Comparison of ENCODE assay signal across 12 cellular contexts in genomic region chr11:121059605-121060004, GRCh38. TPM values are rescaled to one million over a fixed set of nuclear protein-coding genes. Genes with fewer than 3 reads are reported as not detected.
DNase-seq lines count a peak whose midpoint lies in the region; ATAC-seq, FAIRE-seq and TF ChIP-seq lines count a peak whose summit lies in the region.
"Had no signal": no experiment of that assay in that cellular context is flagged by ENCODE, and none has a peak within 500 bp of the region (broad histone marks: within the 10 kb centered on the region; RNA-seq: fewer than 3 reads in every experiment).

No MANE protein-coding gene starts in this region.

- no peak overlapping the region for H3K4me3 ChIP-seq in choroid plexus epithelial cell (ENCODE audit: low read depth, low read length)
- no peak overlapping the region for H3K4me3 ChIP-seq in Peyer's patch
- H3K4me3 ChIP-seq: upper lobe of left lung had no signal

- no peak for TF ChIP-seq CTCF in choroid plexus epithelial cell (conservative IDR thresholded peaks at IDR 0.05; ENCODE audit: low read depth, low read length)
- TF ChIP-seq CTCF in Peyer's patch (IDR thresholded peaks at IDR 0.05), result no peak

- H3K4me1 ChIP-seq in Peyer's patch, result no peaks in the 10 kb centered on the region

- H3K36me3 ChIP-seq in Peyer's patch, result peaks cover 0 to 23% (median 0%) of the 10 kb centered on the region in 3 donors

- no peak overlapping the region for H3K27ac ChIP-seq in substantia nigra (ENCODE audit: low read depth, low read length, poor library complexity, severe bottlenecking)
- no peak overlapping the region for H3K27ac ChIP-seq in Peyer's patch
- H3K27ac ChIP-seq: upper lobe of left lung had no signal

- no peak for FAIRE-seq in HTR-8/SVneo (lab: Jason Lieb, UNC)

- no peaks in the 10 kb centered on the region for H3K27me3 ChIP-seq in Peyer's patch
- H3K27me3 ChIP-seq: upper lobe of left lung had no signal

- DNase-seq in choroid plexus epithelial cell (ENCODE audit: low read depth) (peak; percentile 13), HTR-8/SVneo (ENCODE audit: insufficient read length, low spot score) (no peak), substantia nigra (lab: John Stamatoyannopoulos, UW) (no peak), Peyer's patch (no peak), cerebellum (ENCODE audit: low spot score) (no peak)
- DNase-seq: dermis blood vessel endothelial cell, naive B cell, SW 1271, upper lobe of left lung had no signal

- no peaks in the 10 kb centered on the region for H3K9me3 ChIP-seq in Peyer's patch
- H3K9me3 ChIP-seq: upper lobe of left lung had no signal

- ATAC-seq in GM18867 (IDR thresholded peaks at IDR 0.05; ENCODE audit: unreplicated experiment) (peak; percentile 99), GM21529 (IDR thresholded peaks at IDR 0.05; ENCODE audit: unreplicated experiment) (peak; percentile 98), HG03175 (IDR thresholded peaks at IDR 0.05; ENCODE audit: unreplicated experiment) (peak; percentile 99)

- no peak for TF ChIP-seq POLR2A in Peyer's patch (IDR thresholded peaks at IDR 0.05)

RNA-seq across cellular contexts. Expression of gene TBCEL, which starts 35.7 kb away (rescaled TPM):
- total RNA-seq in Peyer's patch, result 10 to 100 TPM in 2 of 4 donors, 1 to 10 TPM in 2; 8.5 to 37.1 (median 11.3) TPM
- total RNA-seq in cerebellum, result 36.3 TPM

RNA-seq across cellular contexts. Expression of gene TECTA, which starts 41.4 kb away (rescaled TPM):
- total RNA-seq in Peyer's patch (1 to 10 TPM in 1 of 4 donors, under 1 TPM in 2, not detected in 1; 0.19 to 6.6 (median 0.67) TPM), cerebellum (4.1 TPM)
